In the genomic region with DNA sequence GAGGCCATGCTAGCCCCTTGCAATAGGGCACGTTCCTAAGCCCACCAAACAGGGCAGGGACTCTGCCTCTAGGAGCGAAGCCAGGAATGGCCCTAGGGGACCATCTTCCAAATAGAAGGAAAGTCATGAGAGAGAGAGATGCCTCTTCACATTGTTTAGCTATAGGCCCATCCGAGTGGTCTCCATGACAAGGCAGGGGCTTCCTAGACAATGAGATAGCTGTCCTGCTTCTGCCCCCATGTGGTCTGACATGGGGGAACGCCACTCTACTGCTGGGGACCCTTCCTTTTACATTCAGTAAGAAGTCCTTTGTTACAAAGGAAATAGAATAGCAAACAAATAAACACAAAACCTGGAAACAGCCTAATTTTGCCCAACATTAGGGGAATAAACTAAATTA, we compare ENCODE assay signal across 1 cellular context.
TF ChIP-seq lines count a peak whose summit lies in the region.

No MANE protein-coding gene starts in this region.

TF ChIP-seq in GM23338, 12 proteins besides CTCF, POLR2A, EP300 and RAD21 (continued from another document):
- TF ChIP-seq, protein P1, sequence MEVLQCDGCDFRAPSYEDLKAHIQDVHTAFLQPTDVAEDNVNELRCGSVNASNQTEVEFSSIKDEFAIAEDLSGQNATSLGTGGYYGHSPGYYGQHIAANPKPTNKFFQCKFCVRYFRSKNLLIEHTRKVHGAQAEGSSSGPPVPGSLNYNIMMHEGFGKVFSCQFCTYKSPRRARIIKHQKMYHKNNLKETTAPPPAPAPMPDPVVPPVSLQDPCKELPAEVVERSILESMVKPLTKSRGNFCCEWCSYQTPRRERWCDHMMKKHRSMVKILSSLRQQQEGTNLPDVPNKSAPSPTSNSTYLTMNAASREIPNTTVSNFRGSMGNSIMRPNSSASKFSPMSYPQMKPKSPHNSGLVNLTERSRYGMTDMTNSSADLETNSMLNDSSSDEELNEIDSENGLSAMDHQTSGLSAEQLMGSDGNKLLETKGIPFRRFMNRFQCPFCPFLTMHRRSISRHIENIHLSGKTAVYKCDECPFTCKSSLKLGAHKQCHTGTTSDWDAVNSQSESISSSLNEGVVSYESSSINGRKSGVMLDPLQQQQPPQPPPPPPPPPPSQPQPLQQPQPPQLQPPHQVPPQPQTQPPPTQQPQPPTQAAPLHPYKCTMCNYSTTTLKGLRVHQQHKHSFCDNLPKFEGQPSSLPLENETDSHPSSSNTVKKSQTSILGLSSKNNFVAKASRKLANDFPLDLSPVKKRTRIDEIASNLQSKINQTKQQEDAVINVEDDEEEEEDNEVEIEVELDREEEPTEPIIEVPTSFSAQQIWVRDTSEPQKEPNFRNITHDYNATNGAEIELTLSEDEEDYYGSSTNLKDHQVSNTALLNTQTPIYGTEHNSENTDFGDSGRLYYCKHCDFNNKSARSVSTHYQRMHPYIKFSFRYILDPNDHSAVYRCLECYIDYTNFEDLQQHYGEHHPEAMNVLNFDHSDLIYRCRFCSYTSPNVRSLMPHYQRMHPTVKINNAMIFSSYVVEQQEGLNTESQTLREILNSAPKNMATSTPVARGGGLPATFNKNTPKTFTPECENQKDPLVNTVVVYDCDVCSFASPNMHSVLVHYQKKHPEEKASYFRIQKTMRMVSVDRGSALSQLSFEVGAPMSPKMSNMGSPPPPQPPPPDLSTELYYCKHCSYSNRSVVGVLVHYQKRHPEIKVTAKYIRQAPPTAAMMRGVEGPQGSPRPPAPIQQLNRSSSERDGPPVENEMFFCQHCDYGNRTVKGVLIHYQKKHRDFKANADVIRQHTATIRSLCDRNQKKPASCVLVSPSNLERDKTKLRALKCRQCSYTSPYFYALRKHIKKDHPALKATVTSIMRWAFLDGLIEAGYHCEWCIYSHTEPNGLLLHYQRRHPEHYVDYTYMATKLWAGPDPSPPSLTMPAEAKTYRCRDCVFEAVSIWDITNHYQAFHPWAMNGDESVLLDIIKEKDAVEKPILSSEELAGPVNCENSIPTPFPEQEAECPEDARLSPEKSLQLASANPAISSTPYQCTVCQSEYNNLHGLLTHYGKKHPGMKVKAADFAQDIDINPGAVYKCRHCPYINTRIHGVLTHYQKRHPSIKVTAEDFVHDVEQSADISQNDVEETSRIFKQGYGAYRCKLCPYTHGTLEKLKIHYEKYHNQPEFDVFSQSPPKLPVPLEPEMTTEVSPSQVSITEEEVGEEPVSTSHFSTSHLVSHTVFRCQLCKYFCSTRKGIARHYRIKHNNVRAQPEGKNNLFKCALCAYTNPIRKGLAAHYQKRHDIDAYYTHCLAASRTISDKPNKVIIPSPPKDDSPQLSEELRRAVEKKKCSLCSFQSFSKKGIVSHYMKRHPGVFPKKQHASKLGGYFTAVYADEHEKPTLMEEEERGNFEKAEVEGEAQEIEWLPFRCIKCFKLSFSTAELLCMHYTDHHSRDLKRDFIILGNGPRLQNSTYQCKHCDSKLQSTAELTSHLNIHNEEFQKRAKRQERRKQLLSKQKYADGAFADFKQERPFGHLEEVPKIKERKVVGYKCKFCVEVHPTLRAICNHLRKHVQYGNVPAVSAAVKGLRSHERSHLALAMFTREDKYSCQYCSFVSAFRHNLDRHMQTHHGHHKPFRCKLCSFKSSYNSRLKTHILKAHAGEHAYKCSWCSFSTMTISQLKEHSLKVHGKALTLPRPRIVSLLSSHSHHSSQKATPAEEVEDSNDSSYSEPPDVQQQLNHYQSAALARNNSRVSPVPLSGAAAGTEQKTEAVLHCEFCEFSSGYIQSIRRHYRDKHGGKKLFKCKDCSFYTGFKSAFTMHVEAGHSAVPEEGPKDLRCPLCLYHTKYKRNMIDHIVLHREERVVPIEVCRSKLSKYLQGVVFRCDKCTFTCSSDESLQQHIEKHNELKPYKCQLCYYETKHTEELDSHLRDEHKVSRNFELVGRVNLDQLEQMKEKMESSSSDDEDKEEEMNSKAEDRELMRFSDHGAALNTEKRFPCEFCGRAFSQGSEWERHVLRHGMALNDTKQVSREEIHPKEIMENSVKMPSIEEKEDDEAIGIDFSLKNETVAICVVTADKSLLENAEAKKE (CRISPR knock-in tag; IDR thresholded peaks at IDR 0.05), result 0 out of 2 replicates have a peak, but pooled peaks have one; percentile 4
